1 cellular context compared by ENCODE assay signal in genomic region chr16:86810062-86810461, GRCh38.
TF ChIP-seq lines count a peak whose summit lies in the region.

No MANE protein-coding gene starts in this region.

TF ChIP-seq in A549, 52 proteins besides CTCF, POLR2A, EP300 and RAD21 (continued from another document):
- no peak for TF ChIP-seq BCL3 (IDR thresholded peaks at IDR 0.05)
- no peak for TF ChIP-seq NR3C1 (IDR thresholded peaks at IDR 0.05)
- TF ChIP-seq MAX (IDR thresholded peaks at IDR 0.05), result no peak
- TF ChIP-seq PHF8 (IDR thresholded peaks at IDR 0.05; ENCODE audit: borderline replicate concordance, low read depth), result no peak
- TF ChIP-seq ZSCAN20 (CRISPR knock-in tag; IDR thresholded peaks at IDR 0.05), result no peak
- no peak for TF ChIP-seq CEBPB (IDR thresholded peaks at IDR 0.05)
- no peak for TF ChIP-seq ESRRA (IDR thresholded peaks at IDR 0.05; ENCODE audit: borderline replicate concordance, low read length)
- no peak for TF ChIP-seq TP53 (CRISPR knock-in tag; IDR thresholded peaks at IDR 0.05)
- no peak for TF ChIP-seq BHLHE40 (IDR thresholded peaks at IDR 0.05; ENCODE audit: low read depth, low read length)
- no peak for TF ChIP-seq HOXB5 (CRISPR knock-in tag; IDR thresholded peaks at IDR 0.05)
- no peak for TF ChIP-seq MYC (IDR thresholded peaks at IDR 0.05; ENCODE audit: borderline replicate concordance, low read length)
- TF ChIP-seq HDAC2 (IDR thresholded peaks at IDR 0.05), result no peak
